ENCODE assay signal across 8 cellular contexts in the genomic region with DNA sequence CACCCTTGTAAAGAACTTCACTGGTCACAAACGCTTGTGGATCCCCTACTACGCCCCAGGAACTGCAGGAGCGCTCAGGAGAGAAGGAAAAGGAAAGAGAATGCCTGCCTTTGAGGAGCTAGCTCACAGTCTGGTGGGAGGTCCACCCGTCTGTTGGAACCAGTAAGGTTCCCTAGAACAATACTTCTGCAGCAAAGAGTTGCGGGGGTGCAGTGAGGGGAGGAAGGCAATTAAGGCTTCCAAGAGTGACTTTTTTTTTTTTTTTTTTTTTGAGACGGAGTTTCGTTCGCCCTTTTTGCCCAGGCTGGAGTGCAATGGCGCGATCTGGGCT. TPM values are rescaled to one million over a fixed set of nuclear protein-coding genes. Genes with fewer than 3 reads are reported as not detected.
DNase-seq lines count a peak whose midpoint lies in the region; ATAC-seq and TF ChIP-seq lines count a peak whose summit lies in the region.

No MANE protein-coding gene starts in this region.

- H3K4me3 ChIP-seq in AG04449 (ENCODE audit: low read depth, low read length) (peak overlapping the region; percentile 65), breast epithelium (peak overlapping the region; percentile 71 to 88 (median 71)), lower lobe of right lung (peak overlapping the region; percentile 70), upper lobe of right lung (peak overlapping the region; percentile 64)

- peaks cover 0 to 23% of the 10 kb centered on the region in 2 donors for H3K27me3 ChIP-seq in breast epithelium
- no peaks in the 10 kb centered on the region for H3K27me3 ChIP-seq in lower lobe of right lung (ENCODE audit: low read depth)
- H3K27me3 ChIP-seq in upper lobe of right lung: no peaks in the 10 kb centered on the region

- ATAC-seq in GM19043 (IDR thresholded peaks at IDR 0.05; ENCODE audit: low read depth, unreplicated experiment) (peak; percentile 19), HG03439 (IDR thresholded peaks at IDR 0.05; ENCODE audit: unreplicated experiment) (peak; percentile 36), lower lobe of right lung (peak; percentile 46 to 50), upper lobe of right lung (peak; percentile 55)

- H3K27ac ChIP-seq in breast epithelium (peak overlapping the region; percentile 83 to 95), lower lobe of right lung (peak overlapping the region; percentile 78), upper lobe of right lung (peak overlapping the region; percentile 81)

- no peaks in the 10 kb centered on the region for H3K9me3 ChIP-seq in breast epithelium
- H3K9me3 ChIP-seq in lower lobe of right lung: no peaks in the 10 kb centered on the region
- no peaks in the 10 kb centered on the region for H3K9me3 ChIP-seq in upper lobe of right lung

- TF ChIP-seq POLR2A in breast epithelium (IDR thresholded peaks at IDR 0.05): no peak

- intact Hi-C loops in breast epithelium (cut with DNase I; ENCODE audit: low total_unique reads): no loop called here
- intact Hi-C loops in lower lobe of right lung (cut with DNase I): no loop called here
- intact Hi-C loops in upper lobe of right lung (cut with DNase I): no loop called here

- in situ Hi-C loops in G401 (cut with HindIII; ENCODE audit: low sequenced_read_pairs): no loop called here

- DNase-seq in AG04449 (ENCODE audit: low read depth, low spot score) (no peak), breast epithelium (ENCODE audit: low spot score in 2 of 2) (no peak), lower lobe of right lung (no peak), upper lobe of right lung (no peak), NCI-H2081 treated with DMSO at 0.1 percent for 48 hours (lab: John Stamatoyannopoulos, UW) (no peak), G401 (ENCODE audit: low spot score) (no peak)

- H3K4me1 ChIP-seq in breast epithelium (no peaks in the 10 kb centered on the region), lower lobe of right lung (no peaks in the 10 kb centered on the region), upper lobe of right lung (no peaks in the 10 kb centered on the region)

- TF ChIP-seq CTCF in AG04449 (IDR thresholded peaks at IDR 0.05; ENCODE audit: insufficient read depth, low read length, missing control alignments): no peak
- TF ChIP-seq CTCF in breast epithelium (IDR thresholded peaks at IDR 0.05): no peak
- TF ChIP-seq CTCF in lower lobe of right lung (IDR thresholded peaks at IDR 0.05): no peak
- TF ChIP-seq CTCF in upper lobe of right lung (IDR thresholded peaks at IDR 0.05): peak; percentile 1

- POLR2A ChIA-PET in AG04449 (lab: Yijun Ruan, JAX): interaction anchor here (0.6 to 0.7 kb wide), 2 partner anchors 32 to 892 kb away, joined by 3 to 4 read pairs; no protein-coding TSS in a partner anchor

- H3K36me3 ChIP-seq in breast epithelium: no peaks in the 10 kb centered on the region
- no peaks in the 10 kb centered on the region for H3K36me3 ChIP-seq in lower lobe of right lung
- H3K36me3 ChIP-seq in upper lobe of right lung: no peaks in the 10 kb centered on the region

- CTCF ChIA-PET in AG04449 (lab: Yijun Ruan, JAX): no interaction called here

RNA-seq across cellular contexts. Expression of gene CTPS2, which starts 0.3 kb away (rescaled TPM):
- total RNA-seq in breast epithelium: 10 to 100 TPM; 12.3 to 26.3 (median 21.0) TPM
- total RNA-seq in lower lobe of right lung: 11.3 TPM
- 10.7 TPM for total RNA-seq in upper lobe of right lung
- total RNA-seq in G401 (2014; rRNA removed; shearing (Covaris generic)): 16.4 and 20.5 TPM in 2 replicates

RNA-seq across cellular contexts. Expression of gene SYAP1, which starts 6.6 kb away (rescaled TPM):
- 10 to 100 TPM; 17.4 to 30.4 (median 26.2) TPM for total RNA-seq in breast epithelium
- total RNA-seq in lower lobe of right lung: 21.8 TPM
- 20.0 TPM for total RNA-seq in upper lobe of right lung
- total RNA-seq in G401 (2014; rRNA removed; shearing (Covaris generic)): 16.2 and 25.0 TPM in 2 replicates
